25 cellular contexts compared by ENCODE assay signal in genomic region chr20:44802702-44803101, GRCh38. TPM values are rescaled to one million over a fixed set of nuclear protein-coding genes. Genes with fewer than 3 reads are reported as not detected.
"Had no signal": no experiment of that assay in that cellular context is flagged by ENCODE, and none has a peak within 500 bp of the region (broad histone marks: within the 10 kb centered on the region; RNA-seq: fewer than 3 reads in every experiment).

No MANE protein-coding gene starts in this region.

- ATAC-seq: foreskin keratinocyte, gastroesophageal sphincter, left lung, left ventricle myocardium superior, lower lobe of right lung, mucosa of descending colon had no signal

- H3K9me3 Mint-ChIP-seq: mesothelial cell of epicardium had no signal

- H3K36me3 Mint-ChIP-seq: mesothelial cell of epicardium had no signal

- DNase-seq: dermis blood vessel endothelial cell; effector CD4-positive, alpha-beta T cell; effector memory CD4-positive, alpha-beta T cell; foreskin keratinocyte; heart right ventricle; left cardiac atrium; left lung; left ventricle myocardium superior; lower lobe of right lung; mesenchymal stem cell; mucosa of descending colon had no signal

- H3K4me3 ChIP-seq: coronary artery, dorsolateral prefrontal cortex, esophagus muscularis mucosa, gastroesophageal sphincter, heart right ventricle, left lung, lower lobe of right lung, mucosa of descending colon had no signal

- H3K4me3 Mint-ChIP-seq: mesothelial cell of epicardium had no signal

- H3K4me1 Mint-ChIP-seq: mesothelial cell of epicardium had no signal

- H3K36me3 ChIP-seq: esophagus muscularis mucosa, gastroesophageal sphincter, heart right ventricle, left lung, lower lobe of right lung had no signal

- H3K27ac ChIP-seq: coronary artery, esophagus muscularis mucosa, foreskin keratinocyte, gastroesophageal sphincter, heart right ventricle, left lung, lower lobe of right lung had no signal

- H3K9me3 ChIP-seq: esophagus muscularis mucosa, gastroesophageal sphincter, heart right ventricle, left lung, lower lobe of right lung, mucosa of descending colon had no signal

- H3K27ac Mint-ChIP-seq: mesothelial cell of epicardium had no signal

- FAIRE-seq: colon, endothelial cell of umbilical vein, frontal cortex, islet of Langerhans, keratinocyte had no signal

- H3K4me1 ChIP-seq: foreskin keratinocyte, heart right ventricle, left lung, lower lobe of right lung had no signal

RNA-seq across cellular contexts. Expression of gene RIMS4, which starts 7.6 kb away (rescaled TPM):
- total RNA-seq: dermis blood vessel endothelial cell, endothelial cell of umbilical vein, epithelial cell of proximal tubule, fibroblast of villous mesenchyme, foreskin keratinocyte, kidney epithelial cell, lung microvascular endothelial cell had no signal
- polyA plus RNA-seq: endothelial cell of umbilical vein, foreskin keratinocyte, keratinocyte had no signal

RNA-seq across cellular contexts. Expression of gene KCNK15, which starts 57.0 kb away (rescaled TPM):
- total RNA-seq: endothelial cell of umbilical vein, epithelial cell of proximal tubule, foreskin keratinocyte, frontal cortex, lung microvascular endothelial cell had no signal
- polyA plus RNA-seq: keratinocyte had no signal
